7 cellular contexts compared by ENCODE assay signal in the genomic region with DNA sequence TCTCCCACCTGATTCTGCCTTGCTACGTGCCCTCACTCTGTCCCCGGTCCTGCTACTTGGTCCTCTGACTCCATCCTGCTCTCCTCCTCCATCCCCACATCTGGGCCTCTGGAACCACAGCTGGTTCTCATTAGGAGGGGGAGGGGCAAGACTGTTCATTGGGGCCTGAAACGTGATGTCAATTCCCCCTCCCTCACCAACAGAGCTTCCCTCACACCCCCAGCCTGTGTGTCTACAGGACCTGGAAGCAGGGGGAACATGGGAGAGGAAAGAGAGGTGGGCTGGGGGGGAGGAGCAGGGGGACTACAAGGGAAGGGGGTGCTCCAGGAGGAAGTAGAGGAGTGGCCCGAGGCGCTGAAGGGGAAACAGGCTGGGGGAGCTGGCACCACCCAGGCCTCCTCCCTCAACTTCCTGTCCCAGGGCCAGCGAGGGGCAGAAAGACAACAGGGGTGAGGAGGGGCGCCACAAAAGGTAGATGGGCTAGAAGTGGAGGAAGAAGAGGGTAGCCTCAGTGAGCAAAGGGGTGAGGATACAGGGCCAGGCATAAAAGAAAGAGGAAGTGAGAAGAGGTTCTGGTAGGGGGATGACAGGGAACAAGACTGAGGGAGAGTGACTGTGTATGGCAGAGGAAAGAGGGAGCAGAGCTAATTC. TPM values are rescaled to one million over a fixed set of nuclear protein-coding genes. Genes with fewer than 3 reads are reported as not detected.
A peak's percentile ranks its signal among the peaks of the same experiment; 100 is the strongest.
DNase-seq lines count a peak whose midpoint lies in the region; ATAC-seq, FAIRE-seq and TF ChIP-seq lines count a peak whose summit lies in the region.

No MANE protein-coding gene starts in this region.

- POLR2A ChIA-PET in H1 (lab: Charles Lee; ENCODE audit: partially characterized antibody): interaction anchor here (0.6 to 1.5 kb wide), 13 partner anchors 9 to 1049 kb away, joined by 3 to 6 read pairs (median 3); a partner anchor contains a TSS

- no peak for FAIRE-seq in H1 (lab: Jason Lieb, UNC)

- peak overlapping the region; percentile 24 for H3K4ac ChIP-seq in H1 (replicated peaks; ENCODE audit: insufficient read length, low read depth, low read length)

- H3K27me3 ChIP-seq in H1 (replicated peaks in 1 of 4; ENCODE audit: control insufficient read depth in 3 of 4, extremely low read depth in 1 of 4, insufficient read depth in 3 of 4, low read length in 3 of 4): no peaks in the 10 kb centered on the region; a peak in 1 of 7 replicates

- no peak overlapping the region for H4K8ac ChIP-seq in H1 (ENCODE audit: extremely low read depth, insufficient read depth, low read length)

- CTCF ChIA-PET in H1 (lab: Charles Lee; ENCODE audit: partially characterized antibody): interaction anchor here (0.6 to 3.6 kb wide), 7 partner anchors 12 to 172 kb away, joined by 3 to 9 read pairs (median 3); no protein-coding TSS in a partner anchor

- no peak overlapping the region for H3K4me3 ChIP-seq in H1 (ENCODE audit: extremely low read depth in 1 of 4, insufficient read depth in 2 of 4, low read depth in 3 of 4, low read length in 4 of 4)

- no peak for TF ChIP-seq EP300 in H1 (IDR thresholded peaks at IDR 0.05; ENCODE audit: borderline replicate concordance in 1 of 2, low read depth in 2 of 2, low read length in 2 of 2)

- no peaks in the 10 kb centered on the region for H3K36me3 ChIP-seq in H1 (ENCODE audit: control insufficient read depth in 2 of 4, insufficient read depth in 4 of 4, low read length in 3 of 4)

- H2BK5ac ChIP-seq in H1 (ENCODE audit: low read depth, low read length): peak overlapping the region; percentile 66

- H3K9me3 ChIP-seq in H1 (ENCODE audit: insufficient read depth in 2 of 2, low read depth in 1 of 2, low read length in 1 of 2): no peaks in the 10 kb centered on the region

- no peak overlapping the region; the same call in 1 of the 2 replicates for H2AK5ac ChIP-seq in H1 (ENCODE audit: low read depth, low read length)

- H3K79me1 ChIP-seq in H1 (ENCODE audit: low read depth, low read length): no peaks in the 10 kb centered on the region

- peak overlapping the region; percentile 39; the same call in 1 of the 2 replicates for H2BK12ac ChIP-seq in H1 (ENCODE audit: low read depth, low read length)

- peak overlapping the region; percentile 44 for H4K91ac ChIP-seq in H1 (replicated peaks; ENCODE audit: insufficient read length, low read length)

- no peak overlapping the region for H4K5ac ChIP-seq in H1 (ENCODE audit: insufficient read length, low read depth, low read length)

- H3K4me1 ChIP-seq in H1 (replicated peaks in 1 of 4; ENCODE audit: control insufficient read depth in 3 of 4, insufficient read depth in 4 of 4, low read length in 3 of 4): peaks cover 3 to 10% (median 5%) of the 10 kb centered on the region in 4 experiments; a peak in 6 of 7 replicates

- ATAC-seq in GM18861 (IDR thresholded peaks at IDR 0.05; ENCODE audit: unreplicated experiment): peak; percentile 95
- peak; percentile 91 for ATAC-seq in HG02588 (IDR thresholded peaks at IDR 0.05; ENCODE audit: unreplicated experiment)
- ATAC-seq in omental fat pad (ENCODE audit: low FRiP score): peak; percentile 4

- no peak overlapping the region for H3K14ac ChIP-seq in H1 (ENCODE audit: insufficient read length)

- TF ChIP-seq RAD21 in H1 (IDR thresholded peaks at IDR 0.05 in 1 of 2, conservative IDR thresholded peaks at IDR 0.05 in 1 of 2; ENCODE audit: low read depth in 2 of 2, low read length in 2 of 2): no peak

- H3K18ac ChIP-seq in H1 (ENCODE audit: extremely low read depth, low read length): peak overlapping the region; percentile 60; the same call in 1 of the 2 replicates

- H3K9ac ChIP-seq in H1 (replicated peaks in 1 of 4; ENCODE audit: extremely low read depth in 1 of 4, low read depth in 3 of 4, low read length in 3 of 4): peak overlapping the region in 1 of 4 experiments; percentile 44; a peak in 1 of 7 replicates

- H3K27ac ChIP-seq in H1 (ENCODE audit: low read depth, low read length): no peak overlapping the region

- no peaks in the 10 kb centered on the region for H3K23me2 ChIP-seq in H1 (ENCODE audit: low read depth, low read length)

- peak overlapping the region; percentile 31; the same call in 1 of the 2 replicates for H2AFZ ChIP-seq in H1 (ENCODE audit: low read length)

- 76% methylated on average over 5 of the region's 7 CpGs; no CpG with 5 or more reads in 1 of the 2 experiments for WGBS in H1 (ENCODE audit: extremely low coverage in 1 of 2, insufficient coverage in 1 of 2, insufficient read length in 1 of 2, insufficient replicate concordance in 2 of 2, low coverage in 1 of 2, low lambda C conversion rate in 2 of 2, missing lambda C conversion rate in 1 of 2), 2 experiments

- H3K79me2 ChIP-seq in H1 (ENCODE audit: control insufficient read depth in 1 of 2, insufficient read depth in 2 of 2, low read length in 2 of 2): no peaks in the 10 kb centered on the region

- peak overlapping the region; percentile 97; the same call in 1 of the 2 replicates for H2BK20ac ChIP-seq in H1 (ENCODE audit: low read length)

- no peak overlapping the region for H2BK120ac ChIP-seq in H1 (replicated peaks; ENCODE audit: low read depth, low read length)

- DNase-seq in NOMO-1 treated with dmso at 0.1 percent for 144 hours (lab: John Stamatoyannopoulos, UW; ENCODE audit: unreplicated experiment): peak; percentile 93
- DNase-seq in H1 (ENCODE audit: low read depth in 1 of 2, low spot score in 2 of 2): no peak
- no peak for DNase-seq in omental fat pad (ENCODE audit: low spot score)
- DNase-seq in LoVo (ENCODE audit: low spot score): no peak
- no peak for DNase-seq in SW480 (ENCODE audit: low spot score)

- no peak for TF ChIP-seq CTCF in H1 (IDR thresholded peaks at IDR 0.05; ENCODE audit: control extremely low read depth in 1 of 3, insufficient read depth in 1 of 3, low read depth in 1 of 3, low read length in 3 of 3)
- TF ChIP-seq CTCF in omental fat pad (IDR thresholded peaks at IDR 0.05): no peak

- no peak overlapping the region for H3K23ac ChIP-seq in H1 (ENCODE audit: insufficient read length)

- H4K20me1 ChIP-seq in H1 (replicated peaks in 1 of 2; ENCODE audit: control insufficient read depth in 1 of 2, insufficient read depth in 2 of 2, low read length in 2 of 2): no peaks in the 10 kb centered on the region

- H3K4me2 ChIP-seq in H1 (ENCODE audit: insufficient read depth in 1 of 2, low read depth in 2 of 2, low read length in 2 of 2): peak overlapping the region in 1 of 2 experiments; percentile 12; a peak in 1 of 4 replicates

- no peak overlapping the region for H3K56ac ChIP-seq in H1 (replicated peaks; ENCODE audit: insufficient read length, low read depth, low read length)

- no peak for TF ChIP-seq POLR2A in H1 (IDR thresholded peaks at IDR 0.05; ENCODE audit: control extremely low read depth in 1 of 2, low read depth in 2 of 2, low read length in 2 of 2)

- H2BK15ac ChIP-seq in H1 (ENCODE audit: low read length): peak overlapping the region; percentile 88; the same call in 1 of the 2 replicates

RNA-seq across cellular contexts. Expression of a gene that starts 8.9 kb away (rescaled TPM):
- total RNA-seq in H1 (2021; fragmentation: NEBNext Ultra II Directional; extraction: Animal tissue kit (Norgen Biotek cat#: 25700)): 10.5 and 11.3 TPM in 2 replicates
- polyA plus RNA-seq in H1 (2011; rRNA removed): 8.2 and 8.9 TPM in 2 replicates
- polyA plus RNA-seq in H1 (2011; cell fraction: cytosol; rRNA removed): 3.2 TPM
- polyA plus RNA-seq in H1 (2011; cell fraction: nucleus; rRNA removed): 15.6 TPM
- 3.9 to 8.0 TPM (median 7.0 TPM) in 4 replicates for polyA plus RNA-seq in H1 (2012, experiment 1 of 2)
- 5.8 TPM for polyA plus RNA-seq in H1 (2012, experiment 2 of 2)
- polyA plus RNA-seq in H1 (2013, experiment 1 of 2): 7.3 TPM
- polyA plus RNA-seq in H1 (2013, experiment 2 of 2): 5.6 TPM
- polyA minus RNA-seq in H1 (2011; rRNA and poly(A)+ RNA removed): 16.6 and 19.1 TPM in 2 replicates
- 9.2 TPM for polyA minus RNA-seq in H1 (2011; cell fraction: cytosol; rRNA and poly(A)+ RNA removed)
- polyA minus RNA-seq in H1 (2011; cell fraction: nucleus; rRNA and poly(A)+ RNA removed): 13.0 TPM
- total RNA-seq in omental fat pad: 10 to 100 TPM; 12.6 to 26.3 (median 19.4) TPM

RNA-seq across cellular contexts. Expression of a gene that starts 27.5 kb away (rescaled TPM):
- 34.9 and 36.1 TPM in 2 replicates for total RNA-seq in H1 (2021; fragmentation: NEBNext Ultra II Directional; extraction: Animal tissue kit (Norgen Biotek cat#: 25700))
- 58.4 and 77.5 TPM in 2 replicates for polyA plus RNA-seq in H1 (2011; rRNA removed)
- 38.3 TPM for polyA plus RNA-seq in H1 (2011; cell fraction: cytosol; rRNA removed)
- 70.7 TPM for polyA plus RNA-seq in H1 (2011; cell fraction: nucleus; rRNA removed)
- polyA plus RNA-seq in H1 (2012, experiment 1 of 2): 36.5 to 45.0 TPM (median 42.0 TPM) in 4 replicates
- polyA plus RNA-seq in H1 (2012, experiment 2 of 2): 33.6 TPM
- 95.4 TPM for polyA plus RNA-seq in H1 (2013, experiment 1 of 2)
- polyA plus RNA-seq in H1 (2013, experiment 2 of 2): 91.6 TPM
- 51.8 and 55.5 TPM in 2 replicates for polyA minus RNA-seq in H1 (2011; rRNA and poly(A)+ RNA removed)
- polyA minus RNA-seq in H1 (2011; cell fraction: cytosol; rRNA and poly(A)+ RNA removed): 59.5 TPM
- polyA minus RNA-seq in H1 (2011; cell fraction: nucleus; rRNA and poly(A)+ RNA removed): 39.6 TPM
- 10 to 100 TPM; 73.8 to 95.0 (median 83.9) TPM for total RNA-seq in omental fat pad

RNA-seq across cellular contexts. Expression of a gene that starts 34.7 kb away (rescaled TPM):
- 128 and 153 TPM in 2 replicates for total RNA-seq in H1 (2021; fragmentation: NEBNext Ultra II Directional; extraction: Animal tissue kit (Norgen Biotek cat#: 25700))
- polyA plus RNA-seq in H1 (2011; rRNA removed): 213 and 242 TPM in 2 replicates
- 166 TPM for polyA plus RNA-seq in H1 (2011; cell fraction: cytosol; rRNA removed)
- polyA plus RNA-seq in H1 (2011; cell fraction: nucleus; rRNA removed): 334 TPM
- polyA plus RNA-seq in H1 (2012, experiment 1 of 2): 232 to 283 TPM (median 269 TPM) in 4 replicates
- 61.1 TPM for polyA plus RNA-seq in H1 (2012, experiment 2 of 2)
- 237 TPM for polyA plus RNA-seq in H1 (2013, experiment 1 of 2)
- 233 TPM for polyA plus RNA-seq in H1 (2013, experiment 2 of 2)
- 83.0 and 89.5 TPM in 2 replicates for polyA minus RNA-seq in H1 (2011; rRNA and poly(A)+ RNA removed)
- polyA minus RNA-seq in H1 (2011; cell fraction: cytosol; rRNA and poly(A)+ RNA removed): 58.3 TPM
- 50.7 TPM for polyA minus RNA-seq in H1 (2011; cell fraction: nucleus; rRNA and poly(A)+ RNA removed)
- total RNA-seq in omental fat pad: 10 to 100 TPM; 31.9 to 52.6 (median 37.1) TPM

RNA-seq across cellular contexts. Expression of a gene that starts 36.4 kb away (rescaled TPM):
- 70.5 and 71.7 TPM in 2 replicates for total RNA-seq in H1 (2021; fragmentation: NEBNext Ultra II Directional; extraction: Animal tissue kit (Norgen Biotek cat#: 25700))
- 44.5 and 55.7 TPM in 2 replicates for polyA plus RNA-seq in H1 (2011; rRNA removed)
- 59.3 TPM for polyA plus RNA-seq in H1 (2011; cell fraction: cytosol; rRNA removed)
- 57.0 TPM for polyA plus RNA-seq in H1 (2011; cell fraction: nucleus; rRNA removed)
- polyA plus RNA-seq in H1 (2012, experiment 1 of 2): 57.2 to 113 TPM (median 73.5 TPM) in 4 replicates
- polyA plus RNA-seq in H1 (2012, experiment 2 of 2): 50.5 TPM
- 67.5 TPM for polyA plus RNA-seq in H1 (2013, experiment 1 of 2)
- polyA plus RNA-seq in H1 (2013, experiment 2 of 2): 66.5 TPM
- 40.6 and 42.7 TPM in 2 replicates for polyA minus RNA-seq in H1 (2011; rRNA and poly(A)+ RNA removed)
- 56.7 TPM for polyA minus RNA-seq in H1 (2011; cell fraction: cytosol; rRNA and poly(A)+ RNA removed)
- polyA minus RNA-seq in H1 (2011; cell fraction: nucleus; rRNA and poly(A)+ RNA removed): 53.3 TPM
- total RNA-seq in omental fat pad: 10 to 100 TPM; 20.0 to 31.6 (median 29.0) TPM

RNA-seq across cellular contexts. Expression of a gene that starts 43.2 kb away (rescaled TPM):
- 91.4 and 103 TPM in 2 replicates for total RNA-seq in H1 (2021; fragmentation: NEBNext Ultra II Directional; extraction: Animal tissue kit (Norgen Biotek cat#: 25700))
- 117 and 132 TPM in 2 replicates for polyA plus RNA-seq in H1 (2011; rRNA removed)
- 123 TPM for polyA plus RNA-seq in H1 (2011; cell fraction: cytosol; rRNA removed)
- polyA plus RNA-seq in H1 (2011; cell fraction: nucleus; rRNA removed): 135 TPM
- polyA plus RNA-seq in H1 (2012, experiment 1 of 2): 95.0 to 112 TPM (median 104 TPM) in 4 replicates
- polyA plus RNA-seq in H1 (2012, experiment 2 of 2): 121 TPM
- polyA plus RNA-seq in H1 (2013, experiment 1 of 2): 98.3 TPM
- polyA plus RNA-seq in H1 (2013, experiment 2 of 2): 97.4 TPM
- polyA minus RNA-seq in H1 (2011; rRNA and poly(A)+ RNA removed): 132 and 144 TPM in 2 replicates
- 74.0 TPM for polyA minus RNA-seq in H1 (2011; cell fraction: cytosol; rRNA and poly(A)+ RNA removed)
- polyA minus RNA-seq in H1 (2011; cell fraction: nucleus; rRNA and poly(A)+ RNA removed): 78.7 TPM
- total RNA-seq in omental fat pad: 100 to 1,000 TPM in 3 of 4 donors, 10 to 100 TPM in 1; 92.1 to 189 (median 118) TPM

Comparison
In these comparisons a context has a peak if more than half of its experiments do, and no peak if none do; other contexts are left out.
1. ATAC-seq: peak in every context shown above with its lines; median percentile 95 in GM18861; 91 in HG02588; 4 in omental fat pad.